Comparison of ENCODE assay signal across 1 cellular context in the genomic region with DNA sequence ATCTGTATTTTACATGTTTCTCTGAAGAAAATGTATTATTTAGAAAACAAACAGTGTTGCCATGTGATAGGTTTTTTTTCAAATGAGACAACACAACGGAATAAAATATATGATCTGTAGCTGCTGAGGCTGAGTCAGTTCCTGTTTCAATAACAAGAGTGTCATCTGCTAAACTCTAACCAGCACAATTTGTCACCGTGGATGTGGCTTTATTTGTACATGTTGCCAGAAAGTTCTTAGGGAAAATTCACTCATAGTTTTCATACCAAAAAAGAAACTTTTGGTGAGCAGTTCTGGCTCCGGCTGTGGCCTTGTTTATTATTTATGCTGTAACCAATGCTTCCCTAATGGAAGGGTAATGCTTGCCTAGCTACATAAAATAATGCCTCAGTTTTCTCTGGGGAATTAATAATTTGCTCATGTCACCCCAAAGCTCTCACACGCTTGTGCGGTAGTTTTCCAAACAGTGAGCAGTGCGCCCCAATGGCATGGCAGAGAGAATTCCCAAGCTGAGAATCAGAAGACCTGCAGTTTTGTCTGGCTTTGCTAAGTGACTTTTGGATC.
TF ChIP-seq lines count a peak whose summit lies in the region.

No MANE protein-coding gene starts in this region.

TF ChIP-seq in K562, 482 proteins besides CTCF, POLR2A, EP300 and RAD21 (continued from another document and continues in another):
- TF ChIP-seq TCF7 (IDR thresholded peaks at IDR 0.05; ENCODE audit: borderline replicate concordance): no peak
- TF ChIP-seq ELF4 (CRISPR knock-in tag; IDR thresholded peaks at IDR 0.05): no peak
- TF ChIP-seq, protein P1, sequence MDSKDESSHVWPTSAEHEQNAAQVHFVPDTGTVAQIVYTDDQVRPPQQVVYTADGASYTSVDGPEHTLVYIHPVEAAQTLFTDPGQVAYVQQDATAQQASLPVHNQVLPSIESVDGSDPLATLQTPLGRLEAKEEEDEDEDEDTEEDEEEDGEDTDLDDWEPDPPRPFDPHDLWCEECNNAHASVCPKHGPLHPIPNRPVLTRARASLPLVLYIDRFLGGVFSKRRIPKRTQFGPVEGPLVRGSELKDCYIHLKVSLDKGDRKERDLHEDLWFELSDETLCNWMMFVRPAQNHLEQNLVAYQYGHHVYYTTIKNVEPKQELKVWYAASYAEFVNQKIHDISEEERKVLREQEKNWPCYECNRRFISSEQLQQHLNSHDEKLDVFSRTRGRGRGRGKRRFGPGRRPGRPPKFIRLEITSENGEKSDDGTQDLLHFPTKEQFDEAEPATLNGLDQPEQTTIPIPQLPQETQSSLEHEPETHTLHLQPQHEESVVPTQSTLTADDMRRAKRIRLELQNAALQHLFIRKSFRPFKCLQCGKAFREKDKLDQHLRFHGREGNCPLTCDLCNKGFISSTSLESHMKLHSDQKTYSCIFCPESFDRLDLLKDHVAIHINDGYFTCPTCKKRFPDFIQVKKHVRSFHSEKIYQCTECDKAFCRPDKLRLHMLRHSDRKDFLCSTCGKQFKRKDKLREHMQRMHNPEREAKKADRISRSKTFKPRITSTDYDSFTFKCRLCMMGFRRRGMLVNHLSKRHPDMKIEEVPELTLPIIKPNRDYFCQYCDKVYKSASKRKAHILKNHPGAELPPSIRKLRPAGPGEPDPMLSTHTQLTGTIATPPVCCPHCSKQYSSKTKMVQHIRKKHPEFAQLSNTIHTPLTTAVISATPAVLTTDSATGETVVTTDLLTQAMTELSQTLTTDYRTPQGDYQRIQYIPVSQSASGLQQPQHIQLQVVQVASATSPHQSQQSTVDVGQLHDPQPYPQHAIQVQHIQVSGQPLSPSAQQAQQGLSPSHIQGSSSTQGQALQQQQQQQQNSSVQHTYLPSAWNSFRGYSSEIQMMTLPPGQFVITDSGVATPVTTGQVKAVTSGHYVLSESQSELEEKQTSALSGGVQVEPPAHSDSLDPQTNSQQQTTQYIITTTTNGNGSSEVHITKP (IDR thresholded peaks at IDR 0.05; ENCODE audit: partially characterized antibody): no peak
- TF ChIP-seq, protein P2, sequence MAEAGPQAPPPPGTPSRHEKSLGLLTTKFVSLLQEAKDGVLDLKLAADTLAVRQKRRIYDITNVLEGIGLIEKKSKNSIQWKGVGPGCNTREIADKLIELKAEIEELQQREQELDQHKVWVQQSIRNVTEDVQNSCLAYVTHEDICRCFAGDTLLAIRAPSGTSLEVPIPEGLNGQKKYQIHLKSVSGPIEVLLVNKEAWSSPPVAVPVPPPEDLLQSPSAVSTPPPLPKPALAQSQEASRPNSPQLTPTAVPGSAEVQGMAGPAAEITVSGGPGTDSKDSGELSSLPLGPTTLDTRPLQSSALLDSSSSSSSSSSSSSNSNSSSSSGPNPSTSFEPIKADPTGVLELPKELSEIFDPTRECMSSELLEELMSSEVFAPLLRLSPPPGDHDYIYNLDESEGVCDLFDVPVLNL (CRISPR knock-in tag; IDR thresholded peaks at IDR 0.05; ENCODE audit: low read depth): no peak
- TF ChIP-seq C11orf30 (IDR thresholded peaks at IDR 0.05; ENCODE audit: low read depth): no peak
- TF ChIP-seq SIN3B (IDR thresholded peaks at IDR 0.05; ENCODE audit: low read depth): no peak
- no peak for TF ChIP-seq ZNF282 (CRISPR knock-in tag; IDR thresholded peaks at IDR 0.05)
- TF ChIP-seq, protein P3, sequence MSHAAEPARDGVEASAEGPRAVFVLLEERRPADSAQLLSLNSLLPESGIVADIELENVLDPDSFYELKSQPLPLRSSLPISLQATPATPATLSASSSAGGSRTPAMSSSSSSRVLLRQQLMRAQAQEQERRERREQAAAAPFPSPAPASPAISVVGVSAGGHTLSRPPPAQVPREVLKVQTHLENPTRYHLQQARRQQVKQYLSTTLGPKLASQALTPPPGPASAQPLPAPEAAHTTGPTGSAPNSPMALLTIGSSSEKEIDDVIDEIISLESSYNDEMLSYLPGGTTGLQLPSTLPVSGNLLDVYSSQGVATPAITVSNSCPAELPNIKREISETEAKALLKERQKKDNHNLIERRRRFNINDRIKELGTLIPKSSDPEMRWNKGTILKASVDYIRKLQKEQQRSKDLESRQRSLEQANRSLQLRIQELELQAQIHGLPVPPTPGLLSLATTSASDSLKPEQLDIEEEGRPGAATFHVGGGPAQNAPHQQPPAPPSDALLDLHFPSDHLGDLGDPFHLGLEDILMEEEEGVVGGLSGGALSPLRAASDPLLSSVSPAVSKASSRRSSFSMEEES (CRISPR knock-in tag; IDR thresholded peaks at IDR 0.05): no peak
- TF ChIP-seq EHMT2 (IDR thresholded peaks at IDR 0.05): no peak
- no peak for TF ChIP-seq SREBF2 (CRISPR knock-in tag; IDR thresholded peaks at IDR 0.05)
- TF ChIP-seq CHCHD3 (CRISPR knock-in tag; IDR thresholded peaks at IDR 0.05): no peak
- no peak for TF ChIP-seq NR2C2 (CRISPR knock-in tag; IDR thresholded peaks at IDR 0.05)
- TF ChIP-seq NR2C2 (tag; IDR thresholded peaks at IDR 0.05): peak; percentile 2; the same call in 1 of the 2 replicates
- no peak for TF ChIP-seq FOXJ3 (CRISPR knock-in tag; IDR thresholded peaks at IDR 0.05)
- TF ChIP-seq, protein P4, sequence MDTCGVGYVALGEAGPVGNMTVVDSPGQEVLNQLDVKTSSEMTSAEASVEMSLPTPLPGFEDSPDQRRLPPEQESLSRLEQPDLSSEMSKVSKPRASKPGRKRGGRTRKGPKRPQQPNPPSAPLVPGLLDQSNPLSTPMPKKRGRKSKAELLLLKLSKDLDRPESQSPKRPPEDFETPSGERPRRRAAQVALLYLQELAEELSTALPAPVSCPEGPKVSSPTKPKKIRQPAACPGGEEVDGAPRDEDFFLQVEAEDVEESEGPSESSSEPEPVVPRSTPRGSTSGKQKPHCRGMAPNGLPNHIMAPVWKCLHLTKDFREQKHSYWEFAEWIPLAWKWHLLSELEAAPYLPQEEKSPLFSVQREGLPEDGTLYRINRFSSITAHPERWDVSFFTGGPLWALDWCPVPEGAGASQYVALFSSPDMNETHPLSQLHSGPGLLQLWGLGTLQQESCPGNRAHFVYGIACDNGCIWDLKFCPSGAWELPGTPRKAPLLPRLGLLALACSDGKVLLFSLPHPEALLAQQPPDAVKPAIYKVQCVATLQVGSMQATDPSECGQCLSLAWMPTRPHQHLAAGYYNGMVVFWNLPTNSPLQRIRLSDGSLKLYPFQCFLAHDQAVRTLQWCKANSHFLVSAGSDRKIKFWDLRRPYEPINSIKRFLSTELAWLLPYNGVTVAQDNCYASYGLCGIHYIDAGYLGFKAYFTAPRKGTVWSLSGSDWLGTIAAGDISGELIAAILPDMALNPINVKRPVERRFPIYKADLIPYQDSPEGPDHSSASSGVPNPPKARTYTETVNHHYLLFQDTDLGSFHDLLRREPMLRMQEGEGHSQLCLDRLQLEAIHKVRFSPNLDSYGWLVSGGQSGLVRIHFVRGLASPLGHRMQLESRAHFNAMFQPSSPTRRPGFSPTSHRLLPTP (IDR thresholded peaks at IDR 0.05; ENCODE audit: borderline replicate concordance, extremely low read depth, insufficient read length): no peak
- TF ChIP-seq ETV6 (IDR thresholded peaks at IDR 0.05; ENCODE audit: borderline replicate concordance in 1 of 2, low read depth in 2 of 2, low read length in 1 of 2): no peak
- no peak for TF ChIP-seq ETV6 (CRISPR knock-in tag; IDR thresholded peaks at IDR 0.05; ENCODE audit: borderline replicate concordance)
- TF ChIP-seq, protein P5, sequence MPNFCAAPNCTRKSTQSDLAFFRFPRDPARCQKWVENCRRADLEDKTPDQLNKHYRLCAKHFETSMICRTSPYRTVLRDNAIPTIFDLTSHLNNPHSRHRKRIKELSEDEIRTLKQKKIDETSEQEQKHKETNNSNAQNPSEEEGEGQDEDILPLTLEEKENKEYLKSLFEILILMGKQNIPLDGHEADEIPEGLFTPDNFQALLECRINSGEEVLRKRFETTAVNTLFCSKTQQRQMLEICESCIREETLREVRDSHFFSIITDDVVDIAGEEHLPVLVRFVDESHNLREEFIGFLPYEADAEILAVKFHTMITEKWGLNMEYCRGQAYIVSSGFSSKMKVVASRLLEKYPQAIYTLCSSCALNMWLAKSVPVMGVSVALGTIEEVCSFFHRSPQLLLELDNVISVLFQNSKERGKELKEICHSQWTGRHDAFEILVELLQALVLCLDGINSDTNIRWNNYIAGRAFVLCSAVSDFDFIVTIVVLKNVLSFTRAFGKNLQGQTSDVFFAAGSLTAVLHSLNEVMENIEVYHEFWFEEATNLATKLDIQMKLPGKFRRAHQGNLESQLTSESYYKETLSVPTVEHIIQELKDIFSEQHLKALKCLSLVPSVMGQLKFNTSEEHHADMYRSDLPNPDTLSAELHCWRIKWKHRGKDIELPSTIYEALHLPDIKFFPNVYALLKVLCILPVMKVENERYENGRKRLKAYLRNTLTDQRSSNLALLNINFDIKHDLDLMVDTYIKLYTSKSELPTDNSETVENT (CRISPR knock-in tag; IDR thresholded peaks at IDR 0.05): no peak
- TF ChIP-seq, protein P6, sequence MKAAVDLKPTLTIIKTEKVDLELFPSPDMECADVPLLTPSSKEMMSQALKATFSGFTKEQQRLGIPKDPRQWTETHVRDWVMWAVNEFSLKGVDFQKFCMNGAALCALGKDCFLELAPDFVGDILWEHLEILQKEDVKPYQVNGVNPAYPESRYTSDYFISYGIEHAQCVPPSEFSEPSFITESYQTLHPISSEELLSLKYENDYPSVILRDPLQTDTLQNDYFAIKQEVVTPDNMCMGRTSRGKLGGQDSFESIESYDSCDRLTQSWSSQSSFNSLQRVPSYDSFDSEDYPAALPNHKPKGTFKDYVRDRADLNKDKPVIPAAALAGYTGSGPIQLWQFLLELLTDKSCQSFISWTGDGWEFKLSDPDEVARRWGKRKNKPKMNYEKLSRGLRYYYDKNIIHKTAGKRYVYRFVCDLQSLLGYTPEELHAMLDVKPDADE (conservative IDR thresholded peaks at IDR 0.05; ENCODE audit: control insufficient read depth, low read depth, low read length): no peak
- TF ChIP-seq TBL1XR1 (IDR thresholded peaks at IDR 0.05; ENCODE audit: low read length in 2 of 2): 0 out of 4 replicates have a peak, but pooled peaks of 1 of the 2 experiments have one; percentile 5
- TF ChIP-seq, protein P7, sequence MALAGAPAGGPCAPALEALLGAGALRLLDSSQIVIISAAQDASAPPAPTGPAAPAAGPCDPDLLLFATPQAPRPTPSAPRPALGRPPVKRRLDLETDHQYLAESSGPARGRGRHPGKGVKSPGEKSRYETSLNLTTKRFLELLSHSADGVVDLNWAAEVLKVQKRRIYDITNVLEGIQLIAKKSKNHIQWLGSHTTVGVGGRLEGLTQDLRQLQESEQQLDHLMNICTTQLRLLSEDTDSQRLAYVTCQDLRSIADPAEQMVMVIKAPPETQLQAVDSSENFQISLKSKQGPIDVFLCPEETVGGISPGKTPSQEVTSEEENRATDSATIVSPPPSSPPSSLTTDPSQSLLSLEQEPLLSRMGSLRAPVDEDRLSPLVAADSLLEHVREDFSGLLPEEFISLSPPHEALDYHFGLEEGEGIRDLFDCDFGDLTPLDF (CRISPR knock-in tag; IDR thresholded peaks at IDR 0.05): no peak
- TF ChIP-seq JUN (IDR thresholded peaks at IDR 0.05; ENCODE audit: borderline replicate concordance, low read depth, low read length): peak; percentile 68; the same call in 1 of the 2 replicates
- TF ChIP-seq JUN (CRISPR knock-in tag; IDR thresholded peaks at IDR 0.05; ENCODE audit: borderline replicate concordance): no peak
- TF ChIP-seq ZNF589 (CRISPR knock-in tag; IDR thresholded peaks at IDR 0.05; ENCODE audit: low read depth): peak; percentile 77; the same call in 1 of the 2 replicates
- TF ChIP-seq KDM4B (IDR thresholded peaks at IDR 0.05; ENCODE audit: borderline replicate concordance in 2 of 2, low read depth in 1 of 2): no peak
- TF ChIP-seq ZNF586 (CRISPR knock-in tag; conservative IDR thresholded peaks at IDR 0.05): no peak
- TF ChIP-seq, protein P8, sequence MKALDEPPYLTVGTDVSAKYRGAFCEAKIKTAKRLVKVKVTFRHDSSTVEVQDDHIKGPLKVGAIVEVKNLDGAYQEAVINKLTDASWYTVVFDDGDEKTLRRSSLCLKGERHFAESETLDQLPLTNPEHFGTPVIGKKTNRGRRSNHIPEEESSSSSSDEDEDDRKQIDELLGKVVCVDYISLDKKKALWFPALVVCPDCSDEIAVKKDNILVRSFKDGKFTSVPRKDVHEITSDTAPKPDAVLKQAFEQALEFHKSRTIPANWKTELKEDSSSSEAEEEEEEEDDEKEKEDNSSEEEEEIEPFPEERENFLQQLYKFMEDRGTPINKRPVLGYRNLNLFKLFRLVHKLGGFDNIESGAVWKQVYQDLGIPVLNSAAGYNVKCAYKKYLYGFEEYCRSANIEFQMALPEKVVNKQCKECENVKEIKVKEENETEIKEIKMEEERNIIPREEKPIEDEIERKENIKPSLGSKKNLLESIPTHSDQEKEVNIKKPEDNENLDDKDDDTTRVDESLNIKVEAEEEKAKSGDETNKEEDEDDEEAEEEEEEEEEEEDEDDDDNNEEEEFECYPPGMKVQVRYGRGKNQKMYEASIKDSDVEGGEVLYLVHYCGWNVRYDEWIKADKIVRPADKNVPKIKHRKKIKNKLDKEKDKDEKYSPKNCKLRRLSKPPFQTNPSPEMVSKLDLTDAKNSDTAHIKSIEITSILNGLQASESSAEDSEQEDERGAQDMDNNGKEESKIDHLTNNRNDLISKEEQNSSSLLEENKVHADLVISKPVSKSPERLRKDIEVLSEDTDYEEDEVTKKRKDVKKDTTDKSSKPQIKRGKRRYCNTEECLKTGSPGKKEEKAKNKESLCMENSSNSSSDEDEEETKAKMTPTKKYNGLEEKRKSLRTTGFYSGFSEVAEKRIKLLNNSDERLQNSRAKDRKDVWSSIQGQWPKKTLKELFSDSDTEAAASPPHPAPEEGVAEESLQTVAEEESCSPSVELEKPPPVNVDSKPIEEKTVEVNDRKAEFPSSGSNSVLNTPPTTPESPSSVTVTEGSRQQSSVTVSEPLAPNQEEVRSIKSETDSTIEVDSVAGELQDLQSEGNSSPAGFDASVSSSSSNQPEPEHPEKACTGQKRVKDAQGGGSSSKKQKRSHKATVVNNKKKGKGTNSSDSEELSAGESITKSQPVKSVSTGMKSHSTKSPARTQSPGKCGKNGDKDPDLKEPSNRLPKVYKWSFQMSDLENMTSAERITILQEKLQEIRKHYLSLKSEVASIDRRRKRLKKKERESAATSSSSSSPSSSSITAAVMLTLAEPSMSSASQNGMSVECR (CRISPR knock-in tag; IDR thresholded peaks at IDR 0.05): no peak
- TF ChIP-seq, protein P9, sequence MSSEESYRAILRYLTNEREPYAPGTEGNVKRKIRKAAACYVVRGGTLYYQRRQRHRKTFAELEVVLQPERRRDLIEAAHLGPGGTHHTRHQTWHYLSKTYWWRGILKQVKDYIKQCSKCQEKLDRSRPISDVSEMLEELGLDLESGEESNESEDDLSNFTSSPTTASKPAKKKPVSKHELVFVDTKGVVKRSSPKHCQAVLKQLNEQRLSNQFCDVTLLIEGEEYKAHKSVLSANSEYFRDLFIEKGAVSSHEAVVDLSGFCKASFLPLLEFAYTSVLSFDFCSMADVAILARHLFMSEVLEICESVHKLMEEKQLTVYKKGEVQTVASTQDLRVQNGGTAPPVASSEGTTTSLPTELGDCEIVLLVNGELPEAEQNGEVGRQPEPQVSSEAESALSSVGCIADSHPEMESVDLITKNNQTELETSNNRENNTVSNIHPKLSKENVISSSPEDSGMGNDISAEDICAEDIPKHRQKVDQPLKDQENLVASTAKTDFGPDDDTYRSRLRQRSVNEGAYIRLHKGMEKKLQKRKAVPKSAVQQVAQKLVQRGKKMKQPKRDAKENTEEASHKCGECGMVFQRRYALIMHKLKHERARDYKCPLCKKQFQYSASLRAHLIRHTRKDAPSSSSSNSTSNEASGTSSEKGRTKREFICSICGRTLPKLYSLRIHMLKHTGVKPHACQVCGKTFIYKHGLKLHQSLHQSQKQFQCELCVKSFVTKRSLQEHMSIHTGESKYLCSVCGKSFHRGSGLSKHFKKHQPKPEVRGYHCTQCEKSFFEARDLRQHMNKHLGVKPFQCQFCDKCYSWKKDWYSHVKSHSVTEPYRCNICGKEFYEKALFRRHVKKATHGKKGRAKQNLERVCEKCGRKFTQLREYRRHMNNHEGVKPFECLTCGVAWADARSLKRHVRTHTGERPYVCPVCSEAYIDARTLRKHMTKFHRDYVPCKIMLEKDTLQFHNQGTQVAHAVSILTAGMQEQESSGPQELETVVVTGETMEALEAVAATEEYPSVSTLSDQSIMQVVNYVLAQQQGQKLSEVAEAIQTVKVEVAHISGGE (CRISPR knock-in tag; IDR thresholded peaks at IDR 0.05): peak in 1 of 3 experiments; percentile 36; a peak in 1 of 6 replicates
- TF ChIP-seq KLF13 (tag; IDR thresholded peaks at IDR 0.05; ENCODE audit: borderline replicate concordance, low read depth): no peak
- TF ChIP-seq FUS (optimal IDR thresholded peaks at IDR 0.05; ENCODE audit: low read depth, low read length): no peak
